In genomic region chr6:149494809-149495208, GRCh38 we compare ENCODE assay signal across 8 cellular contexts. TPM values are rescaled to one million over a fixed set of nuclear protein-coding genes. Genes with fewer than 3 reads are reported as not detected.
DNase-seq lines count a peak whose midpoint lies in the region; ATAC-seq and TF ChIP-seq lines count a peak whose summit lies in the region.
"Not testable (repeated sequence)": the region's sequence is repeated elsewhere in the genome, so short reads cannot be mapped to it uniquely, and the experiment has no call there.

No MANE protein-coding gene starts in this region.

- POLR2A ChIA-PET in PC-3 (lab: Charles Lee; ENCODE audit: unreplicated experiment); activated naive CD8-positive, alpha-beta T cell treated with anti-CD3 and anti-CD28 coated beads, Interleukin-2, amount 10 ng/mL, durations not matched to agents 7 days and 5 days (lab: Charles Lee): not testable (repeated sequence)
- POLR2A ChIA-PET in activated CD4-positive, alpha-beta memory T cell treated with anti-CD3 and anti-CD28 coated beads, Interleukin-2, amount 10 ng/mL, durations not matched to agents 7 days and 5 days (lab: Charles Lee), result interaction anchor here (0.6 to 3.1 kb wide), 13 partner anchors 12 to 463 kb away, joined by 3 to 20 read pairs (median 5); partner anchors contain the start of gene PPIL4

- intact Hi-C loops in PC-3 (cut with micrococcal nuclease), result loop anchor here (5.0 to 10.0 kb wide), 2 partner anchors 160 to 413 kb away; no protein-coding TSS in a partner anchor

- not testable (repeated sequence) for H3F3A ChIP-seq in PC-3 (ENCODE audit: low read length, unreplicated experiment)

- not testable (repeated sequence) for H3K27me3 Mint-ChIP-seq in activated CD4-positive, alpha-beta memory T cell treated with anti-CD3 and anti-CD28 coated beads, Interleukin-2, amount 10 ng/mL, durations not matched to agents 7 days and 5 days; activated naive CD8-positive, alpha-beta T cell treated with anti-CD3 and anti-CD28 coated beads, Interleukin-2, amount 10 ng/mL, durations not matched to agents 7 days and 5 days

- not testable (repeated sequence) for H3K9me3 Mint-ChIP-seq in activated CD4-positive, alpha-beta memory T cell treated with anti-CD3 and anti-CD28 coated beads, Interleukin-2, amount 10 ng/mL, durations not matched to agents 7 days and 5 days; activated naive CD8-positive, alpha-beta T cell treated with anti-CD3 and anti-CD28 coated beads, Interleukin-2, amount 10 ng/mL, durations not matched to agents 7 days and 5 days

- H3K9me2 ChIP-seq in PC-3 (replicated peaks; ENCODE audit: low read length), result not testable (repeated sequence)

- not testable (repeated sequence) for BruUV-seq in PC-3 (replicated peaks; lab: Mats Ljungman, UMichigan)

- not testable (repeated sequence) for H3K27me3 ChIP-seq in PC-3 (ENCODE audit: low read length)

- not testable (repeated sequence) for H4K20me1 ChIP-seq in PC-3 (ENCODE audit: low read length)

- H3K9ac ChIP-seq in PC-3 (ENCODE audit: low read length), result not testable (repeated sequence)

- DNase-seq in EL, result peak; percentile 34
- peak; percentile 38 for DNase-seq in HCEC 1CT
- peak; percentile 74 for DNase-seq in PC-3
- DNase-seq in activated CD4-positive, alpha-beta memory T cell treated with anti-CD3 and anti-CD28 coated beads, Interleukin-2, amount 10 ng/mL, durations not matched to agents 7 days and 5 days, result peak; percentile 69
- DNase-seq in activated naive CD8-positive, alpha-beta T cell treated with anti-CD3 and anti-CD28 coated beads, Interleukin-2, amount 10 ng/mL, durations not matched to agents 7 days and 5 days, result not testable (repeated sequence)
- DNase-seq in stimulated activated CD4-positive, alpha-beta T cell treated with anti-CD3 and anti-CD28 coated beads, Interleukin-15, amount 100 ng/mL, for 24 hours, result peak; percentile 57

- peaks cover 29% of the 10 kb centered on the region for H3K4me1 ChIP-seq in PC-3 (ENCODE audit: insufficient read depth, low read length)

- not testable (repeated sequence) for H3K9me3 ChIP-seq in PC-3 (ENCODE audit: low read length)

- CTCF ChIA-PET in PC-3 (lab: Charles Lee), result interaction anchor here (0.6 kb wide), 1 partner anchor 547 kb away, joined by 3 read pairs; no protein-coding TSS in a partner anchor
- CTCF ChIA-PET in activated CD4-positive, alpha-beta memory T cell treated with anti-CD3 and anti-CD28 coated beads, Interleukin-2, amount 10 ng/mL, durations not matched to agents 7 days and 5 days (lab: Charles Lee), result interaction anchor here (0.7 to 1.9 kb wide), 14 partner anchors 8 to 1152 kb away, joined by 3 to 9 read pairs (median 4); partner anchors contain the start of gene SASH1

- ATAC-seq in GM19035 (IDR thresholded peaks at IDR 0.05; ENCODE audit: unreplicated experiment), result peak; percentile 88
- peak; percentile 80 for ATAC-seq in HG03135 (IDR thresholded peaks at IDR 0.05; ENCODE audit: unreplicated experiment)
- peak; percentile 39 for ATAC-seq in PC-3
- peak; percentile 72 for ATAC-seq in activated naive CD8-positive, alpha-beta T cell treated with anti-CD3 and anti-CD28 coated beads, Interleukin-2, amount 10 ng/mL, durations not matched to agents 7 days and 5 days (ENCODE audit: low read depth)

- not testable (repeated sequence) for H3K36me3 ChIP-seq in PC-3 (ENCODE audit: low read depth, low read length)

- H3K4me2 ChIP-seq in PC-3 (ENCODE audit: low read length), result peak overlapping the region; percentile 40; the same call in 1 of the 2 replicates

- H3K27ac Mint-ChIP-seq in activated CD4-positive, alpha-beta memory T cell treated with anti-CD3 and anti-CD28 coated beads, Interleukin-2, amount 10 ng/mL, durations not matched to agents 7 days and 5 days, result peak overlapping the region; percentile 93
- peak overlapping the region; percentile 73 for H3K27ac Mint-ChIP-seq in activated naive CD8-positive, alpha-beta T cell treated with anti-CD3 and anti-CD28 coated beads, Interleukin-2, amount 10 ng/mL, durations not matched to agents 7 days and 5 days

- not testable (repeated sequence) for TF ChIP-seq CTCF in PC-3 (conservative IDR thresholded peaks at IDR 0.05; ENCODE audit: low read depth, low read length)

- H2AFZ ChIP-seq in PC-3 (ENCODE audit: low read length), result not testable (repeated sequence)

- H3K4me3 Mint-ChIP-seq in activated CD4-positive, alpha-beta memory T cell treated with anti-CD3 and anti-CD28 coated beads, Interleukin-2, amount 10 ng/mL, durations not matched to agents 7 days and 5 days, result peak overlapping the region; percentile 72
- peak overlapping the region; percentile 62 for H3K4me3 Mint-ChIP-seq in activated naive CD8-positive, alpha-beta T cell treated with anti-CD3 and anti-CD28 coated beads, Interleukin-2, amount 10 ng/mL, durations not matched to agents 7 days and 5 days

- H3K4me3 ChIP-seq in PC-3 (ENCODE audit: low read length), result not testable (repeated sequence)

- not testable (repeated sequence) for H3K79me2 ChIP-seq in PC-3 (ENCODE audit: low read length)

- peak overlapping the region; percentile 47 for H3K27ac ChIP-seq in PC-3 (ENCODE audit: low read length)

- H3K36me3 Mint-ChIP-seq in activated CD4-positive, alpha-beta memory T cell treated with anti-CD3 and anti-CD28 coated beads, Interleukin-2, amount 10 ng/mL, durations not matched to agents 7 days and 5 days (ENCODE audit: low read depth), result not testable (repeated sequence)
- H3K36me3 Mint-ChIP-seq in activated naive CD8-positive, alpha-beta T cell treated with anti-CD3 and anti-CD28 coated beads, Interleukin-2, amount 10 ng/mL, durations not matched to agents 7 days and 5 days, result peaks cover 10% of the 10 kb centered on the region

- H3K4me1 Mint-ChIP-seq in activated CD4-positive, alpha-beta memory T cell treated with anti-CD3 and anti-CD28 coated beads, Interleukin-2, amount 10 ng/mL, durations not matched to agents 7 days and 5 days, result peaks cover 63% of the 10 kb centered on the region
- peaks cover 35% of the 10 kb centered on the region for H3K4me1 Mint-ChIP-seq in activated naive CD8-positive, alpha-beta T cell treated with anti-CD3 and anti-CD28 coated beads, Interleukin-2, amount 10 ng/mL, durations not matched to agents 7 days and 5 days

RNA-seq across cellular contexts. Expression of gene ZC3H12D, which starts 10.0 kb away (rescaled TPM):
- not detected in 2 replicates for total RNA-seq in PC-3 (2014; rRNA removed)
- total RNA-seq in activated CD4-positive, alpha-beta memory T cell treated with anti-CD3 and anti-CD28 coated beads, Interleukin-2, amount 10 ng/mL, durations not matched to agents 7 days and 5 days, result 10 to 100 TPM; 37.4 to 37.6 TPM
- 10 to 100 TPM; 25.5 to 27.0 TPM for total RNA-seq in activated naive CD8-positive, alpha-beta T cell treated with anti-CD3 and anti-CD28 coated beads, Interleukin-2, amount 10 ng/mL, durations not matched to agents 7 days and 5 days

RNA-seq across cellular contexts. Expression of gene PPIL4, which starts 51.0 kb away (rescaled TPM):
- total RNA-seq in PC-3 (2014; rRNA removed), result 11.1 and 12.8 TPM in 2 replicates
- total RNA-seq in activated CD4-positive, alpha-beta memory T cell treated with anti-CD3 and anti-CD28 coated beads, Interleukin-2, amount 10 ng/mL, durations not matched to agents 7 days and 5 days, result 10 to 100 TPM; 17.0 to 18.3 TPM
- 10 to 100 TPM; 24.2 to 24.9 TPM for total RNA-seq in activated naive CD8-positive, alpha-beta T cell treated with anti-CD3 and anti-CD28 coated beads, Interleukin-2, amount 10 ng/mL, durations not matched to agents 7 days and 5 days

Comparison
In these comparisons a context has a peak if more than half of its experiments do, and no peak if none do; other contexts are left out.
1. RNA of gene ZC3H12D, which starts 10.0 kb away (total RNA-seq): 37.4 to 37.6 TPM in activated CD4-positive, alpha-beta memory T cell treated with anti-CD3 and anti-CD28 coated beads, Interleukin-2, amount 10 ng/mL, durations not matched to agents 7 days and 5 days and 25.5 to 27.0 TPM in activated naive CD8-positive, alpha-beta T cell treated with anti-CD3 and anti-CD28 coated beads, Interleukin-2, amount 10 ng/mL, durations not matched to agents 7 days and 5 days; not detected in PC-3; every median in the first group is over 10 times any median in the second.
2. Peak in every context shown above with its lines, with median percentiles within 50 percentile points of each other: ATAC-seq.